ENCODE assay signal across 8 cellular contexts in genomic region chr17:31391496-31391949, GRCh38. TPM values are rescaled to one million over a fixed set of nuclear protein-coding genes. Genes with fewer than 3 reads are reported as not detected.
DNase-seq lines count a peak whose midpoint lies in the region; ATAC-seq, FAIRE-seq and TF ChIP-seq lines count a peak whose summit lies in the region.

Gene RAB11FIP4, plus strand, starts transcription at chr17:31391675. Its CDS starts 178 bp downstream, at chr17:31391853.

- TF ChIP-seq EP300 in GM12878 (IDR thresholded peaks at IDR 0.05; ENCODE audit: borderline replicate concordance in 1 of 2, control insufficient read depth in 1 of 2, low read depth in 2 of 2, low read length in 2 of 2) = no peak
- TF ChIP-seq EP300 in stomach (IDR thresholded peaks at IDR 0.05) = no peak

- ATAC-seq in GM12878 (peak; percentile 40; the same call in 2 of the 3 replicates), foreskin keratinocyte (no peak), HG03342 (IDR thresholded peaks at IDR 0.05; ENCODE audit: unreplicated experiment) (no peak)

- intact Hi-C loops in GM12878 (cut with micrococcal nuclease; ENCODE audit: unreplicated experiment) = no loop called here
- intact Hi-C loops in stomach (cut with DNase I; ENCODE audit: low total_unique reads) = no loop called here

- H3K36me3 Mint-ChIP-seq in IgD-negative memory B cell = peaks cover 1% of the 10 kb centered on the region

- no peak for DNase-seq in BJ (ENCODE audit: low read depth)
- DNase-seq in GM12878 (ENCODE audit: low read depth, low spot score) = no peak
- peak; percentile 77 for DNase-seq in islet precursor cell
- peak; percentile 22 for DNase-seq in stomach
- no peak for DNase-seq in foreskin keratinocyte
- DNase-seq in stimulated activated CD4-positive, alpha-beta T cell treated with anti-CD3 and anti-CD28 coated beads, Interleukin-12 subunit alpha, Interleukin-12 subunit beta, amount 100 ng/mL, for 4 hours = no peak

- H3K27ac Mint-ChIP-seq in IgD-negative memory B cell = peak within 1 kb of the TSS in 1 of 3 donors; percentile 31

- CTCF ChIA-PET in BJ (lab: Yijun Ruan, JAX) (no interaction called here), GM12878 (lab: Yijun Ruan, JAX) (no interaction called here)

- H3K27ac ChIP-seq in GM12878 (ENCODE audit: control insufficient read depth, insufficient read depth) (no peak within 1 kb of the TSS), stomach (no peak within 1 kb of the TSS), foreskin keratinocyte (no peak within 1 kb of the TSS)

- SMC1A ChIA-PET in GM12878 (lab: Charles Lee; ENCODE audit: uncharacterized antibody, unreplicated experiment) = no interaction called here

- TF ChIP-seq POLR2A in GM12878 (IDR thresholded peaks at IDR 0.05; ENCODE audit: low read depth, low read length) = no peak
- TF ChIP-seq POLR2A in stomach (IDR thresholded peaks at IDR 0.05) = no peak

- no peak within 1 kb of the TSS for H3K9ac ChIP-seq in GM12878 (ENCODE audit: control insufficient read depth, insufficient read depth, low read length)

- H3K27me3 ChIP-seq in BJ (ENCODE audit: control insufficient read depth, insufficient read depth, low read length) (peaks cover 18% of the 10 kb centered on the region), GM12878 (replicated peaks in 1 of 2; ENCODE audit: control insufficient read depth in 2 of 2, insufficient read depth in 2 of 2, low read length in 1 of 2) (peaks cover 12% of the 10 kb centered on the region in 2 experiments), stomach (peaks cover 11 to 81% (median 40%) of the 10 kb centered on the region in 3 donors), foreskin keratinocyte (peaks cover 63% of the 10 kb centered on the region)

- H3K4me3 ChIP-seq in BJ (ENCODE audit: low read depth, low read length) (peak within 1 kb of the TSS; percentile 27), GM12878 (no peak within 1 kb of the TSS), stomach (peak within 1 kb of the TSS; percentile 42 to 59 (median 48))

- RAD21 ChIA-PET in GM12878 (lab: Charles Lee; ENCODE audit: unreplicated experiment) = no interaction called here

- in situ Hi-C loops in GM12878 (cut with MboI) = no loop called here

- no peak for FAIRE-seq in GM12878 (lab: Jason Lieb, UNC)

- H3K4me1 ChIP-seq in GM12878 (ENCODE audit: control insufficient read depth, insufficient read depth, low read length) = no peaks in the 10 kb centered on the region
- peaks cover 11 to 23% (median 19%) of the 10 kb centered on the region in 4 donors for H3K4me1 ChIP-seq in stomach
- H3K4me1 ChIP-seq in foreskin keratinocyte = no peaks in the 10 kb centered on the region

- no TSS peak for BruUV-seq in GM12878 (replicated peaks; lab: Mats Ljungman, UMichigan)

- H3K9me3 ChIP-seq in GM12878 (replicated peaks; ENCODE audit: control insufficient read depth, insufficient read depth, low read length) = no peaks in the 10 kb centered on the region
- H3K9me3 ChIP-seq in stomach = no peaks in the 10 kb centered on the region

- POLR2A ChIA-PET in BJ (lab: Charles Lee) (no interaction called here), GM12878 (lab: Charles Lee) (no interaction called here)

- H3K9me3 Mint-ChIP-seq in IgD-negative memory B cell = no peaks in the 10 kb centered on the region

- H4K20me1 ChIP-seq in GM12878 (ENCODE audit: control insufficient read depth, insufficient read depth) = no peaks in the 10 kb centered on the region; the same call in 1 of the 2 replicates

- TF ChIP-seq RAD21 in GM12878 (IDR thresholded peaks at IDR 0.05; ENCODE audit: insufficient read depth, low read depth, low read length) = no peak

- TF ChIP-seq CTCF in BJ (IDR thresholded peaks at IDR 0.05; ENCODE audit: insufficient read depth, low read depth, low read length) = no peak
- TF ChIP-seq CTCF in GM12878 (IDR thresholded peaks at IDR 0.05 in 2 of 3, conservative IDR thresholded peaks at IDR 0.05 in 1 of 3; ENCODE audit: control insufficient read depth in 2 of 3, extremely low read depth in 1 of 3, insufficient read depth in 1 of 3, low read depth in 3 of 3, low read length in 3 of 3) = no peak
- TF ChIP-seq CTCF in stomach (IDR thresholded peaks at IDR 0.05) = no peak
- TF ChIP-seq CTCF in foreskin keratinocyte (conservative IDR thresholded peaks at IDR 0.05) = no peak

- H3K4me3 Mint-ChIP-seq in IgD-negative memory B cell = peak within 1 kb of the TSS; percentile 55 to 90 (median 80)

- H2AFZ ChIP-seq in GM12878 (ENCODE audit: control insufficient read depth, low read depth, low read length) = no peak within 1 kb of the TSS

- no peaks in the 10 kb centered on the region for H3K79me2 ChIP-seq in GM12878 (ENCODE audit: control insufficient read depth, insufficient read depth, low read length)

- H3K27me3 Mint-ChIP-seq in IgD-negative memory B cell = peaks cover 36% of the 10 kb centered on the region

- WGBS in GM12878 (ENCODE audit: insufficient coverage, insufficient replicate concordance, low lambda C conversion rate, missing lambda C conversion rate) = 13% methylated on average over 3 of the region's 69 CpGs
- WGBS in stomach, 5 donors = 0 to 1% (median 0%) methylated on average over 3 to 63 of the region's 69 CpGs; no CpG with 5 or more reads in 2 of the 5 donors

- H3K36me3 ChIP-seq in BJ (ENCODE audit: control insufficient read depth, insufficient read depth, low read length) (no peaks in the 10 kb centered on the region), GM12878 (ENCODE audit: control insufficient read depth in 2 of 2, insufficient read depth in 2 of 2, low read length in 1 of 2) (no peaks in the 10 kb centered on the region), stomach (no peaks in the 10 kb centered on the region)

- H3K4me1 Mint-ChIP-seq in IgD-negative memory B cell = peaks cover 5 to 10% (median 8%) of the 10 kb centered on the region in 3 donors

- peak within 1 kb of the TSS; percentile 33; the same call in 1 of the 2 replicates for H3K4me2 ChIP-seq in GM12878 (ENCODE audit: control insufficient read depth, insufficient read depth)

TF ChIP-seq in GM12878, 131 proteins besides CTCF, POLR2A, EP300 and RAD21:
- no peak for TF ChIP-seq GATAD2B (conservative IDR thresholded peaks at IDR 0.05; ENCODE audit: low read depth)
- TF ChIP-seq MYC (IDR thresholded peaks at IDR 0.05; ENCODE audit: insufficient read depth, insufficient read length, insufficient replicate concordance, low read length, severe bottlenecking) = no peak
- no peak for TF ChIP-seq SIX5 (IDR thresholded peaks at IDR 0.05; ENCODE audit: low read depth, low read length, severe bottlenecking)
- no peak for TF ChIP-seq SREBF2 (IDR thresholded peaks at IDR 0.05; ENCODE audit: low read length)
- TF ChIP-seq RBBP5 (conservative IDR thresholded peaks at IDR 0.05) = no peak
- TF ChIP-seq, protein P1, sequence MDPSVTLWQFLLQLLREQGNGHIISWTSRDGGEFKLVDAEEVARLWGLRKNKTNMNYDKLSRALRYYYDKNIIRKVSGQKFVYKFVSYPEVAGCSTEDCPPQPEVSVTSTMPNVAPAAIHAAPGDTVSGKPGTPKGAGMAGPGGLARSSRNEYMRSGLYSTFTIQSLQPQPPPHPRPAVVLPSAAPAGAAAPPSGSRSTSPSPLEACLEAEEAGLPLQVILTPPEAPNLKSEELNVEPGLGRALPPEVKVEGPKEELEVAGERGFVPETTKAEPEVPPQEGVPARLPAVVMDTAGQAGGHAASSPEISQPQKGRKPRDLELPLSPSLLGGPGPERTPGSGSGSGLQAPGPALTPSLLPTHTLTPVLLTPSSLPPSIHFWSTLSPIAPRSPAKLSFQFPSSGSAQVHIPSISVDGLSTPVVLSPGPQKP (IDR thresholded peaks at IDR 0.05; ENCODE audit: low read depth, low read length) = no peak
- no peak for TF ChIP-seq FOXM1 (IDR thresholded peaks at IDR 0.05; ENCODE audit: low read depth, low read length)

RNA-seq across cellular contexts. Expression of gene RAB11FIP4, which starts in this region (rescaled TPM):
- 0.02 and 0.15 TPM in 2 replicates for polyA plus RNA-seq in BJ (2011; rRNA removed)
- 0.09 and 0.41 TPM in 2 replicates for polyA minus RNA-seq in BJ (2011; rRNA and poly(A)+ RNA removed)
- polyA plus RNA-seq in IgD-negative memory B cell = 21.0 TPM
- 40.5 and 45.1 TPM in 2 replicates for total RNA-seq in GM12878 (2013; cell fraction: nucleolus; rRNA removed)
- 21.2 and 22.7 TPM in 2 replicates for total RNA-seq in GM12878 (2014; rRNA removed)
- total RNA-seq in GM12878 (2014; rRNA removed; fragmentation: Illumina TruSeq; extraction: Trizol) = 18.8 and 20.1 TPM in 2 replicates
- 27.0 and 28.7 TPM in 2 replicates for total RNA-seq in GM12878 (2021)
- 4.9 TPM for polyA plus RNA-seq in GM12878 (2011; ENCODE audit: low read depth)
- 15.9 and 18.3 TPM in 2 replicates for polyA plus RNA-seq in GM12878 (2011; rRNA removed)
- polyA plus RNA-seq in GM12878 (2011; cell fraction: cytosol; rRNA removed) = 16.3 and 17.2 TPM in 2 replicates
- 23.3 and 26.8 TPM in 2 replicates for polyA plus RNA-seq in GM12878 (2011; cell fraction: nucleus; rRNA removed)
- 8.4 and 11.3 TPM in 2 replicates for polyA plus RNA-seq in GM12878 (2012)
- 9.6 and 15.2 TPM in 2 replicates for polyA plus RNA-seq in GM12878 (2014; fragmentation: Illumina TruSeq; extraction: Trizol)
- polyA plus RNA-seq in GM12878 (2014; fragmentation: Nextera tagmentation; extraction: Ambion mirVana) = 1 to 10 TPM; 1.4 to 1.8 TPM
- polyA plus RNA-seq in GM12878 (2014; rRNA removed) = 19.0 and 19.8 TPM in 2 replicates
- 10 to 100 TPM; 15.8 to 17.0 TPM for polyA plus RNA-seq in GM12878 (2016; fragmentation: Nextera tagmentation; extraction: Ambion mirVana)
- polyA minus RNA-seq in GM12878 (2011; rRNA and poly(A)+ RNA removed) = 31.9 and 40.7 TPM in 2 replicates
- polyA minus RNA-seq in GM12878 (2011; cell fraction: cytosol; rRNA and poly(A)+ RNA removed) = 8.3 and 12.3 TPM in 2 replicates
- polyA minus RNA-seq in GM12878 (2011; cell fraction: nucleus; rRNA and poly(A)+ RNA removed) = 15.5 and 19.5 TPM in 2 replicates
- 100 to 1,000 TPM in 1 of 5 donors, 10 to 100 TPM in 4; 11.6 to 121 (median 22.2) TPM for total RNA-seq in stomach
- 10 to 100 TPM in 1 of 3 donors, 1 to 10 TPM in 2; 4.7 to 11.6 (median 9.5) TPM for polyA plus RNA-seq in stomach
- 7.1 and 9.0 TPM in 2 replicates for total RNA-seq in foreskin keratinocyte
- 2.6 TPM in 2 replicates for polyA plus RNA-seq in foreskin keratinocyte

Comparison
In these comparisons a context has a peak if more than half of its experiments do, and no peak if none do; other contexts are left out.
1. DNase-seq: peak in islet precursor cell (single experiment) and stomach (single experiment); none in BJ (single experiment), GM12878 (single experiment), foreskin keratinocyte (0 of 2) and stimulated activated CD4-positive, alpha-beta T cell treated with anti-CD3 and anti-CD28 coated beads, Interleukin-12 subunit alpha, Interleukin-12 subunit beta, amount 100 ng/mL, for 4 hours (single experiment).